ENCODE assay signal across 19 cellular contexts in the genomic region with DNA sequence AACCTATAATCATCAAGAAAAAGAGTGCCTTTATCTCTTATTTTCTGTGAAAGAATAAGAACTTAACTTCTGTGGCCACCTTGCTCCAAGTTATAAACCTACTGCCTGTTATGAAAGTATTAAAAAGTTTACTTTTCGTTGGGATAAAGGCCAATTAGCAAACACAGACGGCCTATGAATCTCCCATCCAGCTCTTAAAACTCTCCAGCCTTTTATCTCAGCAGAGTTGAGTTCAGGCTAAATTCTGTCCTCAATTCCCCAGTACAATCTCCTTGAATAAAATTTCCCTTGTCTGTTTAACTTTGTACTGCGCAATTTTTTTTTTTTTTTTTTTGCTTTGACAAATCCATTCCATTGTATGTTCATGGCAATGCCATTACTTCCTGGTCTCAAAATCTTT.
DNase-seq lines count a peak whose midpoint lies in the region; ATAC-seq and TF ChIP-seq lines count a peak whose summit lies in the region.
"Had no signal": no experiment of that assay in that cellular context is flagged by ENCODE, and none has a peak within 500 bp of the region (broad histone marks: within the 10 kb centered on the region; RNA-seq: fewer than 3 reads in every experiment).

No MANE protein-coding gene starts in this region.

- intact Hi-C loops in left colon (cut with DNase I, micrococcal nuclease), result no loop called here
- intact Hi-C loops in prostate gland (cut with DNase I), result no loop called here
- intact Hi-C loops in esophagus squamous epithelium (cut with DNase I), result no loop called here

- peaks cover 11% of the 10 kb centered on the region; the same call in 2 of the 3 replicates for H3K9me3 Mint-ChIP-seq in GM23338
- peaks cover 3% of the 10 kb centered on the region for H3K9me3 Mint-ChIP-seq in activated naive CD4-positive, alpha-beta T cell treated with anti-CD3 and anti-CD28 coated beads, Interleukin-2, amount 10 ng/mL, durations not matched to agents 7 days and 5 days
- H3K9me3 Mint-ChIP-seq: CD4-positive, alpha-beta T cell had no signal

- no peaks in the 10 kb centered on the region for H4K20me1 ChIP-seq in GM23338 (replicated peaks; ENCODE audit: insufficient read depth)
- H4K20me1 ChIP-seq: BLaER1 treated with 17β-estradiol and CSF1 and Interleukin-3, amounts not matched to agents 10 nM and 100 nM had no signal

- H3K36me3 ChIP-seq in GM23338 (ENCODE audit: insufficient read depth) (no peaks in the 10 kb centered on the region), prostate gland (no peaks in the 10 kb centered on the region), esophagus squamous epithelium (no peaks in the 10 kb centered on the region)
- H3K36me3 ChIP-seq: BLaER1 treated with 17β-estradiol and CSF1 and Interleukin-3, amounts not matched to agents 10 nM and 100 nM had no signal

- H3K9me3 ChIP-seq in prostate gland (no peaks in the 10 kb centered on the region), esophagus squamous epithelium (no peaks in the 10 kb centered on the region)
- H3K9me3 ChIP-seq: A549, Caco-2 had no signal

- peak overlapping the region; percentile 18; the same call in 1 of the 2 replicates for H2AFZ ChIP-seq in GM23338

- no peak overlapping the region for H3K4me2 ChIP-seq in GM23338
- H3K4me2 ChIP-seq: A549; BLaER1 treated with 17β-estradiol and CSF1 and Interleukin-3, amounts not matched to agents 10 nM and 100 nM had no signal

- CTCF ChIA-PET in activated naive CD4-positive, alpha-beta T cell treated with anti-CD3 and anti-CD28 coated beads, Interleukin-2, amount 10 ng/mL, durations not matched to agents 7 days and 5 days (lab: Charles Lee), result no interaction called here

- no peaks in the 10 kb centered on the region; the same call in 1 of the 2 replicates for H3K9me2 ChIP-seq in GM23338 (ENCODE audit: insufficient read depth)

- TF ChIP-seq CTCF in GM23338 (conservative IDR thresholded peaks at IDR 0.05; ENCODE audit: low read depth in 2 of 2), result no peak
- TF ChIP-seq CTCF in LNCaP clone FGC (IDR thresholded peaks at IDR 0.05; ENCODE audit: control insufficient read depth, extremely low read depth, insufficient read depth), result no peak
- TF ChIP-seq CTCF in prostate gland (IDR thresholded peaks at IDR 0.05), result no peak
- TF ChIP-seq CTCF in esophagus squamous epithelium (IDR thresholded peaks at IDR 0.05), result no peak

- H3K36me3 Mint-ChIP-seq in GM23338 (ENCODE audit: low read depth), result peaks cover 9% of the 10 kb centered on the region; the same call in 2 of the 3 replicates
- H3K36me3 Mint-ChIP-seq in activated naive CD4-positive, alpha-beta T cell treated with anti-CD3 and anti-CD28 coated beads, Interleukin-2, amount 10 ng/mL, durations not matched to agents 7 days and 5 days, result no peaks in the 10 kb centered on the region
- H3K36me3 Mint-ChIP-seq: CD8-positive, alpha-beta T cell had no signal

- ATAC-seq in GM23338 (no peak), left colon (peak; percentile 68), HG02885 (IDR thresholded peaks at IDR 0.05; ENCODE audit: poor library complexity, unreplicated experiment) (no peak)
- ATAC-seq: A549; CD8-positive, alpha-beta T cell had no signal

- H3K27me3 ChIP-seq in GM23338 (ENCODE audit: insufficient read depth), result no peaks in the 10 kb centered on the region
- no peaks in the 10 kb centered on the region for H3K27me3 ChIP-seq in prostate gland (replicated peaks; ENCODE audit: insufficient read depth)
- no peaks in the 10 kb centered on the region for H3K27me3 ChIP-seq in esophagus squamous epithelium
- H3K27me3 ChIP-seq: BLaER1 treated with 17β-estradiol and CSF1 and Interleukin-3, amounts not matched to agents 10 nM and 100 nM had no signal

- no peak overlapping the region for H3K4me3 ChIP-seq in GM23338
- H3K4me3 ChIP-seq in LNCaP clone FGC (ENCODE audit: low read depth, low read length), result no peak overlapping the region
- no peak overlapping the region for H3K4me3 ChIP-seq in prostate gland
- no peak overlapping the region for H3K4me3 ChIP-seq in esophagus squamous epithelium
- H3K4me3 ChIP-seq: A549; BLaER1 treated with 17β-estradiol and CSF1 and Interleukin-3, amounts not matched to agents 10 nM and 100 nM had no signal

- WGBS in prostate gland, result 12% methylated on average over 3 of the region's 3 CpGs
- 71 to 72% methylated on average over 3 of the region's 3 CpGs for WGBS in esophagus squamous epithelium, 2 donors

- H3K79me2 ChIP-seq in GM23338 (replicated peaks; ENCODE audit: insufficient read depth), result no peaks in the 10 kb centered on the region

- no peaks in the 10 kb centered on the region for H3K4me1 ChIP-seq in GM23338 (ENCODE audit: insufficient read depth)
- peaks cover 5% of the 10 kb centered on the region for H3K4me1 ChIP-seq in prostate gland (replicated peaks)
- no peaks in the 10 kb centered on the region for H3K4me1 ChIP-seq in esophagus squamous epithelium
- H3K4me1 ChIP-seq: A549; BLaER1 treated with 17β-estradiol and CSF1 and Interleukin-3, amounts not matched to agents 10 nM and 100 nM; Caco-2 had no signal

- no peaks in the 10 kb centered on the region for H3K27me3 Mint-ChIP-seq in GM23338 (ENCODE audit: insufficient read depth, low read depth, poor library complexity)
- no peaks in the 10 kb centered on the region for H3K27me3 Mint-ChIP-seq in activated naive CD4-positive, alpha-beta T cell treated with anti-CD3 and anti-CD28 coated beads, Interleukin-2, amount 10 ng/mL, durations not matched to agents 7 days and 5 days
- H3K27me3 Mint-ChIP-seq: B cell; CD4-positive, alpha-beta T cell had no signal

- H3K4me3 Mint-ChIP-seq in GM23338, result no peak overlapping the region
- no peak overlapping the region for H3K4me3 Mint-ChIP-seq in activated naive CD4-positive, alpha-beta T cell treated with anti-CD3 and anti-CD28 coated beads, Interleukin-2, amount 10 ng/mL, durations not matched to agents 7 days and 5 days
- H3K4me3 Mint-ChIP-seq: B cell; CD4-positive, alpha-beta T cell; CD8-positive, alpha-beta T cell had no signal

- TF ChIP-seq POLR2A in prostate gland (IDR thresholded peaks at IDR 0.05), result no peak
- no peak for TF ChIP-seq POLR2A in esophagus squamous epithelium (IDR thresholded peaks at IDR 0.05)

- H3K27ac Mint-ChIP-seq in GM23338, result no peak overlapping the region
- no peak overlapping the region for H3K27ac Mint-ChIP-seq in activated naive CD4-positive, alpha-beta T cell treated with anti-CD3 and anti-CD28 coated beads, Interleukin-2, amount 10 ng/mL, durations not matched to agents 7 days and 5 days
- H3K27ac Mint-ChIP-seq: B cell; CD4-positive, alpha-beta T cell; CD8-positive, alpha-beta T cell had no signal

- H3K4me1 Mint-ChIP-seq in GM23338, result no peaks in the 10 kb centered on the region
- no peaks in the 10 kb centered on the region for H3K4me1 Mint-ChIP-seq in activated naive CD4-positive, alpha-beta T cell treated with anti-CD3 and anti-CD28 coated beads, Interleukin-2, amount 10 ng/mL, durations not matched to agents 7 days and 5 days
- H3K4me1 Mint-ChIP-seq: B cell had no signal

- H3K27ac ChIP-seq in GM23338 (ENCODE audit: low read depth) (no peak overlapping the region), prostate gland (no peak overlapping the region), esophagus squamous epithelium (no peak overlapping the region)
- H3K27ac ChIP-seq: A549; BLaER1 treated with 17β-estradiol and CSF1 and Interleukin-3, amounts not matched to agents 10 nM and 100 nM; C4-2B had no signal

- H3F3A ChIP-seq in GM23338 (replicated peaks; ENCODE audit: low read depth), result no peaks in the 10 kb centered on the region

- DNase-seq in GM23338 (ENCODE audit: low spot score) (no peak), LNCaP clone FGC (ENCODE audit: low read depth) (peak; percentile 71), left colon (no peak), prostate gland (ENCODE audit: low spot score) (peak; percentile 38), esophagus squamous epithelium (lab: John Stamatoyannopoulos, UW) (no peak)
- no peak for DNase-seq in activated naive CD4-positive, alpha-beta T cell treated with anti-CD3 and anti-CD28 coated beads, Interleukin-2, amount 10 ng/mL, durations not matched to agents 7 days and 5 days
- no peak for DNase-seq in effector CD4-positive, alpha-beta T cell
- DNase-seq: AML-193; Caco-2; Calu3; CD4-positive, alpha-beta T cell; CD8-positive, alpha-beta T cell; DMS79 treated with DMSO at 0.1 percent for 48 hours; GF-D8 had no signal

TF ChIP-seq in GM23338, 12 proteins besides CTCF, POLR2A, EP300 and RAD21 (continues in another document):
- TF ChIP-seq CREB1 (CRISPR knock-in tag; IDR thresholded peaks at IDR 0.05; ENCODE audit: low read depth), result no peak
- no peak for TF ChIP-seq ZNF331 (CRISPR knock-in tag; IDR thresholded peaks at IDR 0.05; ENCODE audit: low read depth)
- TF ChIP-seq EZH2phosphoT487 (IDR thresholded peaks at IDR 0.05; ENCODE audit: unreplicated experiment), result no peak
- no peak for TF ChIP-seq EZH2 (IDR thresholded peaks at IDR 0.05; ENCODE audit: low read depth, unreplicated experiment)
- TF ChIP-seq, protein P1, sequence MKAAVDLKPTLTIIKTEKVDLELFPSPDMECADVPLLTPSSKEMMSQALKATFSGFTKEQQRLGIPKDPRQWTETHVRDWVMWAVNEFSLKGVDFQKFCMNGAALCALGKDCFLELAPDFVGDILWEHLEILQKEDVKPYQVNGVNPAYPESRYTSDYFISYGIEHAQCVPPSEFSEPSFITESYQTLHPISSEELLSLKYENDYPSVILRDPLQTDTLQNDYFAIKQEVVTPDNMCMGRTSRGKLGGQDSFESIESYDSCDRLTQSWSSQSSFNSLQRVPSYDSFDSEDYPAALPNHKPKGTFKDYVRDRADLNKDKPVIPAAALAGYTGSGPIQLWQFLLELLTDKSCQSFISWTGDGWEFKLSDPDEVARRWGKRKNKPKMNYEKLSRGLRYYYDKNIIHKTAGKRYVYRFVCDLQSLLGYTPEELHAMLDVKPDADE (IDR thresholded peaks at IDR 0.05), result no peak
- TF ChIP-seq JUNB (IDR thresholded peaks at IDR 0.05; ENCODE audit: unreplicated experiment), result no peak

Comparison
In these comparisons a context has a peak if more than half of its experiments do, and no peak if none do; other contexts are left out.
1. DNase-seq: peak in LNCaP clone FGC (single experiment) and prostate gland (single experiment); none in GM23338 (single experiment), left colon (0 of 2), activated naive CD4-positive, alpha-beta T cell treated with anti-CD3 and anti-CD28 coated beads, Interleukin-2, amount 10 ng/mL, durations not matched to agents 7 days and 5 days (single experiment), effector CD4-positive, alpha-beta T cell (single experiment) and esophagus squamous epithelium (single experiment).